In genomic region chr18:6414118-6414722, GRCh38 we compare ENCODE assay signal across 8 cellular contexts. TPM values are rescaled to one million over a fixed set of nuclear protein-coding genes. Genes with fewer than 3 reads are reported as not detected.
A peak's percentile ranks its signal among the peaks of the same experiment; 100 is the strongest.
DNase-seq lines count a peak whose midpoint lies in the region; ATAC-seq lines count a peak whose summit lies in the region.

No MANE protein-coding gene starts in this region.

- H3K9me3 ChIP-seq in HUES48 (ENCODE audit: control insufficient read depth, insufficient read depth, low read length) (no peaks in the 10 kb centered on the region), right cardiac atrium (ENCODE audit: control insufficient read depth, low read length) (no peaks in the 10 kb centered on the region)

- peak overlapping the region; percentile 51; the same call in 1 of the 2 replicates for H3K9ac ChIP-seq in HUES48 (ENCODE audit: low read depth, low read length)

- intact Hi-C loops in right cardiac atrium (cut with DNase I), result no loop called here
- intact Hi-C loops in posterior cingulate gyrus (cut with DNase I), result loop anchor here (10.0 kb wide), 1 partner anchor 129 kb away; no protein-coding TSS in a partner anchor

- H3K4me3 ChIP-seq in HUES48 (ENCODE audit: low read depth, low read length), result peak overlapping the region; percentile 86
- H3K4me3 ChIP-seq in right cardiac atrium (ENCODE audit: low read length), result peak overlapping the region; percentile 57

- H3K4me1 ChIP-seq in HUES48 (ENCODE audit: control insufficient read depth, insufficient read depth, low read length), result 0 out of 2 replicates have a peak, but pooled peaks cover 4% of the 10 kb centered on the region
- H3K4me1 ChIP-seq in right cardiac atrium (ENCODE audit: control insufficient read depth, insufficient read depth, low read length), result no peaks in the 10 kb centered on the region

- ATAC-seq in GM21423 (IDR thresholded peaks at IDR 0.05; ENCODE audit: unreplicated experiment) (peak; percentile 84), right cardiac atrium (peak; percentile 86 to 91)

- H3K27me3 ChIP-seq in HUES48 (ENCODE audit: control insufficient read depth, insufficient read depth, low read length) (peaks cover 30% of the 10 kb centered on the region), right cardiac atrium (ENCODE audit: control insufficient read depth, insufficient read depth) (no peaks in the 10 kb centered on the region)

- H3K27ac ChIP-seq in HUES48 (ENCODE audit: low read depth, low read length), result no peak overlapping the region
- H3K27ac ChIP-seq in right cardiac atrium (ENCODE audit: low read length), result peak overlapping the region; percentile 66

- DNase-seq in EL (peak; percentile 8), right cardiac atrium (peak; percentile 74 to 88 (median 80)), posterior cingulate gyrus (peak in 9 of 10 donors; percentile 49 to 94 (median 62)), OCI-M1 (lab: John Stamatoyannopoulos, UW) (no peak), NCI-H1105 treated with DMSO at 0.1 percent for 48 hours (lab: John Stamatoyannopoulos, UW) (no peak)
- peak; percentile 12 for DNase-seq in activated naive CD4-positive, alpha-beta T cell treated with anti-CD3 and anti-CD28 coated beads, Interleukin-2, amount 50 U/mL, for 16 hours

- under 1% methylated on average over 68 of the region's 68 CpGs for WGBS in right cardiac atrium

- H3K36me3 ChIP-seq in HUES48 (ENCODE audit: control insufficient read depth, insufficient read depth, low read length), result no peaks in the 10 kb centered on the region

RNA-seq across cellular contexts. Expression of gene L3MBTL4, which starts 0.5 kb away (rescaled TPM):
- total RNA-seq in right cardiac atrium, result 10 to 100 TPM; 27.3 to 36.9 (median 33.1) TPM
- polyA plus RNA-seq in right cardiac atrium, result 4.9 TPM

Comparison
In these comparisons a context has a peak if more than half of its experiments do, and no peak if none do; other contexts are left out.
1. DNase-seq: peak in EL (single experiment), activated naive CD4-positive, alpha-beta T cell treated with anti-CD3 and anti-CD28 coated beads, Interleukin-2, amount 50 U/mL, for 16 hours (single experiment), right cardiac atrium (3 of 3) and posterior cingulate gyrus (9 of 10); none in OCI-M1 (single experiment) and NCI-H1105 treated with DMSO at 0.1 percent for 48 hours (single experiment).